Comparison of ENCODE assay signal across 8 cellular contexts in genomic region chr7:101410743-101411476, GRCh38. TPM values are rescaled to one million over a fixed set of nuclear protein-coding genes. Genes with fewer than 3 reads are reported as not detected.
DNase-seq lines count a peak whose midpoint lies in the region; ATAC-seq and TF ChIP-seq lines count a peak whose summit lies in the region.

No MANE protein-coding gene starts in this region.

- H3K56ac ChIP-seq in IMR-90 (ENCODE audit: extremely low read depth, insufficient read depth, low read length), result no peak overlapping the region

- no peaks in the 10 kb centered on the region for H3K79me1 ChIP-seq in IMR-90 (ENCODE audit: low read depth in 1 of 2, low read length in 2 of 2)

- no peak overlapping the region for H3K18ac ChIP-seq in IMR-90 (ENCODE audit: low read depth, low read length)

- ATAC-seq in IMR-90 (ENCODE audit: low read depth), result peak; percentile 84
- ATAC-seq in HG03159 (IDR thresholded peaks at IDR 0.05; ENCODE audit: unreplicated experiment), result no peak
- no peak for ATAC-seq in GM18873 (IDR thresholded peaks at IDR 0.05; ENCODE audit: low FRiP score, unreplicated experiment)

- H3K9me1 ChIP-seq in IMR-90 (ENCODE audit: insufficient read depth, low read length), result peaks cover 3% of the 10 kb centered on the region; the same call in 1 of the 2 replicates

- H2AK9ac ChIP-seq in IMR-90 (replicated peaks; ENCODE audit: low read depth, low read length, poor library complexity), result no peak overlapping the region

- H3K27me3 Mint-ChIP-seq in CD14-positive monocyte (ENCODE audit: low read depth in 3 of 3) (peaks cover 5 to 11% (median 8%) of the 10 kb centered on the region in 3 donors), osteocyte (ENCODE audit: unreplicated experiment) (no peaks in the 10 kb centered on the region)

- no peak overlapping the region for H3K9ac ChIP-seq in IMR-90 (ENCODE audit: low read depth, low read length)

- no peak overlapping the region for H4K8ac ChIP-seq in IMR-90 (ENCODE audit: low read depth in 2 of 2, low read length in 2 of 2)

- intact Hi-C loops in CD14-positive monocyte (cut with micrococcal nuclease) (loop anchor here in 1 of 2 donors (5.0 kb wide), 1 partner anchor 44 kb away; no protein-coding TSS in a partner anchor), IMR-90 (cut with micrococcal nuclease) (no loop called here)

- H3K23ac ChIP-seq in IMR-90 (ENCODE audit: low read depth, low read length), result no peak overlapping the region

- no peak overlapping the region for H2BK5ac ChIP-seq in IMR-90 (ENCODE audit: low read depth, low read length, poor library complexity, severe bottlenecking)

- no peak overlapping the region for H3K4me3 Mint-ChIP-seq in CD14-positive monocyte
- H3K4me3 Mint-ChIP-seq in osteocyte (ENCODE audit: unreplicated experiment), result no peak overlapping the region

- H3K27ac ChIP-seq in IMR-90 (ENCODE audit: insufficient read depth, low read length), result no peak overlapping the region

- H3K27ac Mint-ChIP-seq in CD14-positive monocyte (peak overlapping the region in 5 of 7 donors; percentile 0 to 84 (median 40)), osteocyte (ENCODE audit: unreplicated experiment) (peak overlapping the region; percentile 62)

- no peak overlapping the region for H4K5ac ChIP-seq in IMR-90 (ENCODE audit: low read depth, low read length)

- DNase-seq in CD14-positive monocyte (ENCODE audit: low spot score) (no peak), IMR-90 (no peak), epithelial cell of proximal tubule (ENCODE audit: low read depth) (no peak), osteocyte (ENCODE audit: extremely low spot score, unreplicated experiment) (no peak), globus pallidus (ENCODE audit: low spot score) (no peak)
- DNase-seq in activated CD8-positive, alpha-beta memory T cell treated with anti-CD3 and anti-CD28 coated beads for 24 hours, result peak; percentile 77

- H3K4me3 ChIP-seq in IMR-90 (ENCODE audit: insufficient read depth, low read depth, low read length) (no peak overlapping the region), epithelial cell of proximal tubule (ENCODE audit: low read depth, low read length) (no peak overlapping the region)

- H2BK20ac ChIP-seq in IMR-90 (ENCODE audit: low read depth, low read length), result no peak overlapping the region

- peaks cover 30% of the 10 kb centered on the region for H3K27me3 ChIP-seq in IMR-90 (ENCODE audit: control insufficient read depth, insufficient read depth, low read length)

- H3K36me3 Mint-ChIP-seq in CD14-positive monocyte (no peaks in the 10 kb centered on the region), osteocyte (ENCODE audit: unreplicated experiment) (peaks cover 18% of the 10 kb centered on the region)

- peak; percentile 42 for TF ChIP-seq RAD21 in IMR-90 (IDR thresholded peaks at IDR 0.05; ENCODE audit: low read length)

- WGBS in IMR-90 (ENCODE audit: extremely low coverage in 2 of 2, insufficient read length in 1 of 2), 2 experiments, result 11% methylated on average over 10 of the region's 14 CpGs; no CpG with 5 or more reads in 1 of the 2 experiments

- H2BK120ac ChIP-seq in IMR-90 (ENCODE audit: low read depth, low read length), result no peak overlapping the region

- CTCF ChIA-PET in IMR-90 (lab: Yijun Ruan, JAX), result interaction anchor here (1.7 kb wide), 1 partner anchor 12 kb away, joined by 4 read pairs; no protein-coding TSS in a partner anchor

- H3K14ac ChIP-seq in IMR-90 (replicated peaks; ENCODE audit: low read depth, low read length), result no peak overlapping the region

- H3K36me3 ChIP-seq in IMR-90 (ENCODE audit: control insufficient read depth, insufficient read depth, low read length), result no peaks in the 10 kb centered on the region

- peaks cover 4 to 28% (median 16%) of the 10 kb centered on the region in 7 donors for H3K9me3 Mint-ChIP-seq in CD14-positive monocyte
- no peaks in the 10 kb centered on the region for H3K9me3 Mint-ChIP-seq in osteocyte (ENCODE audit: unreplicated experiment)

- no peak overlapping the region for H2BK15ac ChIP-seq in IMR-90 (ENCODE audit: low read depth, low read length)

- H4K91ac ChIP-seq in IMR-90 (ENCODE audit: insufficient read depth, low read depth, low read length), result no peak overlapping the region

- POLR2A ChIA-PET in IMR-90 (lab: Charles Lee; ENCODE audit: unreplicated experiment), result no interaction called here

- peak overlapping the region; percentile 37 for H2AFZ ChIP-seq in IMR-90 (replicated peaks; ENCODE audit: low read length, poor library complexity)

- H3K4me2 ChIP-seq in IMR-90 (ENCODE audit: low read depth, low read length), result no peak overlapping the region

- H3K4ac ChIP-seq in IMR-90 (ENCODE audit: low read depth, low read length), result no peak overlapping the region

- peaks cover 14% of the 10 kb centered on the region for H3K9me3 ChIP-seq in IMR-90 (ENCODE audit: control insufficient read depth, insufficient read depth, low read length)

- no peaks in the 10 kb centered on the region for H4K20me1 ChIP-seq in IMR-90 (ENCODE audit: insufficient read depth, low read length)

- dilution Hi-C loops in IMR-90 (cut with HindIII; ENCODE audit: low sequenced_read_pairs, unreplicated experiment), result no loop called here

- BruUV-seq in IMR-90 (replicated peaks; lab: Mats Ljungman, UMichigan), result no TSS peak

- TF ChIP-seq CTCF in CD14-positive monocyte (IDR thresholded peaks at IDR 0.05) (peak; percentile 77), IMR-90 (conservative IDR thresholded peaks at IDR 0.05; ENCODE audit: low read depth, low read length) (peak; percentile 57), epithelial cell of proximal tubule (conservative IDR thresholded peaks at IDR 0.05; ENCODE audit: low read depth, low read length) (peak; percentile 83), osteocyte (IDR thresholded peaks at IDR 0.05) (peak; percentile 93)

- H3K4me1 ChIP-seq in IMR-90 (ENCODE audit: control insufficient read depth, insufficient read depth, low read length), result no peaks in the 10 kb centered on the region

- in situ Hi-C loops in IMR-90 (cut with MboI; ENCODE audit: low sequenced_read_pairs), result no loop called here

- H2AK5ac ChIP-seq in IMR-90 (ENCODE audit: low read depth, low read length), result no peak overlapping the region

- H3K4me1 Mint-ChIP-seq in CD14-positive monocyte (peaks cover 11% of the 10 kb centered on the region), osteocyte (ENCODE audit: unreplicated experiment) (peaks cover 17% of the 10 kb centered on the region)

- TF ChIP-seq POLR2A in IMR-90 (IDR thresholded peaks at IDR 0.05; ENCODE audit: low read depth, low read length), result no peak

TF ChIP-seq in IMR-90, 13 proteins besides CTCF, POLR2A, EP300 and RAD21:
- TF ChIP-seq USF2 (IDR thresholded peaks at IDR 0.05; ENCODE audit: low read depth, low read length), result no peak
- TF ChIP-seq SMC3 (IDR thresholded peaks at IDR 0.05; ENCODE audit: low read depth, low read length), result peak; percentile 44; the same call in 1 of the 2 replicates

RNA-seq across cellular contexts. Expression of gene COL26A1, which starts 48.2 kb away (rescaled TPM):
- polyA plus RNA-seq in CD14-positive monocyte, result not detected
- not detected in 2 replicates for total RNA-seq in IMR-90 (2012; rRNA removed)
- not detected in 2 replicates for polyA plus RNA-seq in IMR-90 (2012; rRNA removed)
- 0.02 TPM in 1 of 2 replicates, not detected in the other for polyA plus RNA-seq in IMR-90 (2012; cell fraction: cytosol; rRNA removed)
- polyA plus RNA-seq in IMR-90 (2012; cell fraction: nucleus; rRNA removed; ENCODE audit: low replicate concordance), result 0.02 TPM in 1 of 2 replicates, not detected in the other
- not detected in 2 replicates for total RNA-seq in epithelial cell of proximal tubule
- 124 and 128 TPM in 2 replicates for total RNA-seq in osteocyte

Comparison
In these comparisons a context has a peak if more than half of its experiments do, and no peak if none do; other contexts are left out.
1. RNA of gene COL26A1, which starts 48.2 kb away (total RNA-seq): 124 to 128 TPM in osteocyte; not detected in IMR-90 and not detected in epithelial cell of proximal tubule; every median in the first group is over 100 times any median in the second.
2. Peak in every context shown above with its lines, with median percentiles within 50 percentile points of each other: CTCF ChIP-seq.